16 cellular contexts compared by ENCODE assay signal in genomic region chr3:16067837-16068471, GRCh38.
DNase-seq lines count a peak whose midpoint lies in the region; ATAC-seq, FAIRE-seq and TF ChIP-seq lines count a peak whose summit lies in the region.
"Had no signal": no experiment of that assay in that cellular context is flagged by ENCODE, and none has a peak within 500 bp of the region (broad histone marks: within the 10 kb centered on the region; RNA-seq: fewer than 3 reads in every experiment).

No MANE protein-coding gene starts in this region.

- peak overlapping the region; percentile 19; the same call in 1 of the 2 replicates for H3K9ac ChIP-seq in PC-3 (ENCODE audit: low read length)
- H3K9ac ChIP-seq: BLaER1 had no signal

- FAIRE-seq in bronchial epithelial cell (lab: Jason Lieb, UNC) = no peak
- FAIRE-seq: GM18507 had no signal

- H3K9me2 ChIP-seq in PC-3 (replicated peaks; ENCODE audit: low read length) = no peaks in the 10 kb centered on the region

- intact Hi-C loops in PC-3 (cut with micrococcal nuclease) (loop anchor here (2.0 kb wide), 1 partner anchor 73 kb away; no protein-coding TSS in a partner anchor), upper lobe of right lung (cut with DNase I) (no loop called here)

- H4K20me1 ChIP-seq in PC-3 (ENCODE audit: low read length) (no peaks in the 10 kb centered on the region), osteoblast (ENCODE audit: insufficient read depth, low read length) (no peaks in the 10 kb centered on the region)
- H4K20me1 ChIP-seq: BLaER1 had no signal

- no peaks in the 10 kb centered on the region for H3K27me3 ChIP-seq in PC-3 (ENCODE audit: low read length)
- H3K27me3 ChIP-seq in bronchial epithelial cell (ENCODE audit: control insufficient read depth, insufficient read depth, low read length) = no peaks in the 10 kb centered on the region
- no peaks in the 10 kb centered on the region for H3K27me3 ChIP-seq in osteoblast (ENCODE audit: insufficient read depth, low read length)
- no peaks in the 10 kb centered on the region for H3K27me3 ChIP-seq in upper lobe of right lung
- H3K27me3 ChIP-seq: BLaER1 had no signal

- H3K4me3 ChIP-seq in PC-3 (ENCODE audit: low read length) = no peak overlapping the region
- H3K4me3 ChIP-seq in bronchial epithelial cell (ENCODE audit: low read depth, low read length) = no peak overlapping the region
- no peak overlapping the region for H3K4me3 ChIP-seq in osteoblast (ENCODE audit: insufficient read depth, low read length)
- no peak overlapping the region for H3K4me3 ChIP-seq in upper lobe of right lung
- H3K4me3 ChIP-seq: BLaER1, prostate gland had no signal

- H3K79me2 ChIP-seq in PC-3 (ENCODE audit: low read length) (no peaks in the 10 kb centered on the region), osteoblast (ENCODE audit: insufficient read depth, low read length) (no peaks in the 10 kb centered on the region)

- BruUV-seq in PC-3 (replicated peaks; lab: Mats Ljungman, UMichigan) = no TSS peak

- H3K4me2 ChIP-seq in PC-3 (ENCODE audit: low read length) (peak overlapping the region; percentile 57), osteoblast (ENCODE audit: insufficient read depth, low read length) (no peak overlapping the region)
- H3K4me2 ChIP-seq: BLaER1 had no signal

- H3K4me1 ChIP-seq in PC-3 (ENCODE audit: insufficient read depth, low read length) = peaks cover 68% of the 10 kb centered on the region
- H3K4me1 ChIP-seq in osteoblast (ENCODE audit: insufficient read depth, low read length) = peaks cover 50% of the 10 kb centered on the region
- no peaks in the 10 kb centered on the region for H3K4me1 ChIP-seq in upper lobe of right lung
- H3K4me1 ChIP-seq: BLaER1, prostate gland had no signal

- peak; percentile 27 for ATAC-seq in PC-3
- no peak for ATAC-seq in GM21360 (IDR thresholded peaks at IDR 0.05; ENCODE audit: unreplicated experiment)
- no peak for ATAC-seq in upper lobe of right lung

- H3K27ac ChIP-seq in PC-3 (ENCODE audit: low read length) = peak overlapping the region; percentile 78
- H3K27ac ChIP-seq in osteoblast (ENCODE audit: low read depth, low read length) = peak overlapping the region; percentile 94
- H3K27ac ChIP-seq in upper lobe of right lung = no peak overlapping the region
- H3K27ac ChIP-seq: BLaER1, prostate gland had no signal

- H3K36me3 ChIP-seq in PC-3 (ENCODE audit: low read depth, low read length) (no peaks in the 10 kb centered on the region), bronchial epithelial cell (ENCODE audit: control insufficient read depth, insufficient read depth, low read length) (no peaks in the 10 kb centered on the region), osteoblast (ENCODE audit: insufficient read depth, low read length) (no peaks in the 10 kb centered on the region), upper lobe of right lung (no peaks in the 10 kb centered on the region)
- H3K36me3 ChIP-seq: BLaER1, prostate gland had no signal

- TF ChIP-seq CTCF in PC-3 (conservative IDR thresholded peaks at IDR 0.05; ENCODE audit: low read depth, low read length) (no peak), bronchial epithelial cell (IDR thresholded peaks at IDR 0.05; ENCODE audit: insufficient read depth, low read length, severe bottlenecking) (no peak), osteoblast (IDR thresholded peaks at IDR 0.05; ENCODE audit: extremely low read depth, low read depth, low read length) (no peak), upper lobe of right lung (IDR thresholded peaks at IDR 0.05) (no peak)

- no peaks in the 10 kb centered on the region for H3K9me3 ChIP-seq in PC-3 (ENCODE audit: low read length)
- H3K9me3 ChIP-seq in osteoblast (ENCODE audit: low read depth, low read length) = no peaks in the 10 kb centered on the region
- H3K9me3 ChIP-seq in upper lobe of right lung = no peaks in the 10 kb centered on the region
- H3K9me3 ChIP-seq: prostate gland had no signal

- POLR2A ChIA-PET in PC-3 (lab: Charles Lee; ENCODE audit: unreplicated experiment) = no interaction called here

- H3F3A ChIP-seq in PC-3 (ENCODE audit: low read length, unreplicated experiment) = peaks cover 20% of the 10 kb centered on the region

- peak; percentile 84 for DNase-seq in DMS79 treated with DMSO at 0.1 percent for 48 hours (lab: John Stamatoyannopoulos, UW)
- peak; percentile 93 for DNase-seq in PC-3
- DNase-seq in bronchial epithelial cell (ENCODE audit: low read depth) = peak; percentile 29
- DNase-seq in osteoblast (ENCODE audit: insufficient read length, low spot score, missing footprints) = no peak
- DNase-seq in NCI-H1092 (lab: John Stamatoyannopoulos, UW) = no peak
- DNase-seq in NCI-H748 treated with DMSO at 0.1 percent for 48 hours (lab: John Stamatoyannopoulos, UW) = no peak
- no peak for DNase-seq in upper lobe of right lung
- DNase-seq: activated CD4-positive, CD25-positive, alpha-beta regulatory T cell treated with anti-CD3 and anti-CD28 coated beads, Interleukin-2, amount 50 U/mL, for 72 hours; activated CD8-positive, alpha-beta memory T cell treated with anti-CD3 and anti-CD28 coated beads, Interleukin-2, amount 50 U/mL, for 48 hours; dermis blood vessel endothelial cell; H9; NCI-H2171 treated with DMSO at 0.1 percent for 48 hours had no signal

- CTCF ChIA-PET in PC-3 (lab: Charles Lee) = interaction anchor here (0.5 to 0.9 kb wide), 2 partner anchors 19 to 166 kb away, joined by 5 to 6 read pairs; no protein-coding TSS in a partner anchor

- H2AFZ ChIP-seq in PC-3 (ENCODE audit: low read length) (peak overlapping the region; percentile 3; the same call in 1 of the 2 replicates), osteoblast (ENCODE audit: low read length) (no peak overlapping the region)

Comparison
In these comparisons a context has a peak if more than half of its experiments do, and no peak if none do; other contexts are left out.
1. DNase-seq: peak in DMS79 treated with DMSO at 0.1 percent for 48 hours (single experiment), PC-3 (single experiment) and bronchial epithelial cell (single experiment); none in osteoblast (single experiment), NCI-H1092 (single experiment), NCI-H748 treated with DMSO at 0.1 percent for 48 hours (single experiment) and upper lobe of right lung (single experiment).